Comparison of ENCODE assay signal across 1 cellular context in genomic region chr6:137549106-137549505, GRCh38.
A peak's percentile ranks its signal among the peaks of the same experiment; 100 is the strongest.
TF ChIP-seq lines count a peak whose summit lies in the region.

No MANE protein-coding gene starts in this region.

TF ChIP-seq in HepG2, 621 proteins besides CTCF, POLR2A, EP300 and RAD21:
- TF ChIP-seq, protein P1, sequence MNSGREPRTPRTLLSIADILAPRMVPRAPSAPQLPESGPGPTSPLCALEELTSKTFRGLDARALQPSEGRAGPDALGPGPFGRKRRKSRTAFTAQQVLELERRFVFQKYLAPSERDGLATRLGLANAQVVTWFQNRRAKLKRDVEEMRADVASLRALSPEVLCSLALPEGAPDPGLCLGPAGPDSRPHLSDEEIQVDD (CRISPR knock-in tag; IDR thresholded peaks at IDR 0.05; ENCODE audit: borderline replicate concordance), result no peak
- TF ChIP-seq ZNF20 (CRISPR knock-in tag; IDR thresholded peaks at IDR 0.05) (no peak), HNF4G (IDR thresholded peaks at IDR 0.05; ENCODE audit: borderline replicate concordance, low read depth, low read length) (peak; percentile 13; the same call in 1 of the 2 replicates), HNF4G (CRISPR knock-in tag; IDR thresholded peaks at IDR 0.05; ENCODE audit: borderline replicate concordance, low read depth) (no peak), FOSL2 (CRISPR knock-in tag; IDR thresholded peaks at IDR 0.05) (0 out of 2 replicates have a peak, but pooled peaks have one; percentile 21), CREB1 (IDR thresholded peaks at IDR 0.05) (0 out of 2 replicates have a peak, but pooled peaks have one; percentile 6), CREB1 (CRISPR knock-in tag; IDR thresholded peaks at IDR 0.05) (no peak), HNF4A (CRISPR knock-in tag; IDR thresholded peaks at IDR 0.05) (peak; percentile 55; the same call in 1 of the 2 replicates)
